ENCODE assay signal across 8 cellular contexts in the genomic region with DNA sequence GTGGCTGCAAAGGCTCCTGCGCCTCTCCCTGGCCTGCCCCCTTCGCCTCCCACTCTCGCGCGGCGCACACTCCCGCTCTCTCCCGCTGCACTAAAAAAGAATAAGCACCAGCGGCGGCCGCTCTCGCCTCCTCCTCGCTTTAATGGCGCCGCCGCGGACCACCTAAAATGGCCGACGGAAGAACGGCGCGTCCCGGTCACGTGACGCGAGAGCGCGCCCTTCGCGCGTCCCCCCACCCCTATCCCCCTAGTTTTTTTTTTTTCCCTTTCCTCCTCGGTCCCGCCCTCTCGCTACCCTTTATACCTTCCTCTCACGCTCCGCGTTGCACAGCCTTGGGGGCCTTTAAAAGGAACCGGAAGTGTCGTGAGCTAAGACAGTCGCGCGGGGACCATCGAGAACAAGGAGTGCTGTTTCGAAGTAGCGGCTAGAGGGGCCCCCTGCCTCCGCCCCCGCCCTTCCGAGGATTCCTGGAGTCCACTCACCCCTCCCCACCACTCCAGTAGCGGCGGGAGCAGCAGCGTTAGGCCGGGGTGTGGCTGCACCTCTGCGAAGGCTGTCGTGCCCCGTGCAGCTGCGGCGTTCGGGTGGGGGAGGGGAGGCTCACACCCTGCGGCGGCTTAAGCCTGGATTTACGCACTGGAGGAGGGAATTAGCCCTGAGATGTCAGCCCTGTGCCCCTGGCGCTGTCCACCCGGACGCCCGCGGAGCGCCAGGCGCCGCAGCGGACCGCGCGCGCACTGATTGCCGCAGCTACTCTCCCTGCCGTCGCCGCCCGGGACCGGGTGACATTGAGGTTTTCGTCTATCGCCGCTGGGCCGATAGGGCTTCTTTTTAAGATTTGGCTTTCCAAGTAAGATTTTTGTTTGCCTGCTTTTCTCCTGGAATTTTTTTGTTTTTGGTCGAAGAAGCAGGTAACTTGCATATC. TPM values are rescaled to one million over a fixed set of nuclear protein-coding genes. Genes with fewer than 3 reads are reported as not detected.
DNase-seq lines count a peak whose midpoint lies in the region; ATAC-seq and TF ChIP-seq lines count a peak whose summit lies in the region.

A gene with protein sequence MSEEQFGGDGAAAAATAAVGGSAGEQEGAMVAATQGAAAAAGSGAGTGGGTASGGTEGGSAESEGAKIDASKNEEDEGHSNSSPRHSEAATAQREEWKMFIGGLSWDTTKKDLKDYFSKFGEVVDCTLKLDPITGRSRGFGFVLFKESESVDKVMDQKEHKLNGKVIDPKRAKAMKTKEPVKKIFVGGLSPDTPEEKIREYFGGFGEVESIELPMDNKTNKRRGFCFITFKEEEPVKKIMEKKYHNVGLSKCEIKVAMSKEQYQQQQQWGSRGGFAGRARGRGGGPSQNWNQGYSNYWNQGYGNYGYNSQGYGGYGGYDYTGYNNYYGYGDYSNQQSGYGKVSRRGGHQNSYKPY (minus strand): TSS at position 176 of the 925 bp plus-strand sequence. CDS start 313 bp downstream, outside the sequence.

- H3K27me3 ChIP-seq in IMR-90 (ENCODE audit: control insufficient read depth, insufficient read depth, low read length), result no peaks in the 10 kb centered on the region

- no peak within 1 kb of the TSS; the same call in 2 of the 3 replicates for H2BK15ac ChIP-seq in IMR-90 (ENCODE audit: low read depth, low read length)

- intact Hi-C loops in IMR-90 (cut with micrococcal nuclease), result loop anchor here (1.0 kb wide), 2 partner anchors 49 to 55 kb away; no protein-coding TSS in a partner anchor

- no TSS peak for BruUV-seq in IMR-90 (replicated peaks; lab: Mats Ljungman, UMichigan)

- H2BK120ac ChIP-seq in IMR-90 (ENCODE audit: low read depth, low read length), result peak within 1 kb of the TSS; percentile 16; the same call in 1 of the 2 replicates

- peaks cover 45% of the 10 kb centered on the region for H4K20me1 ChIP-seq in IMR-90 (ENCODE audit: insufficient read depth, low read length)

- peak within 1 kb of the TSS; percentile 94 for H2AFZ ChIP-seq in IMR-90 (replicated peaks; ENCODE audit: low read length, poor library complexity)

- TF ChIP-seq POLR2A in IMR-90 (IDR thresholded peaks at IDR 0.05; ENCODE audit: low read depth, low read length), result peak; percentile 83

- DNase-seq in DMS 273 (lab: John Stamatoyannopoulos, UW; ENCODE audit: unreplicated experiment) (peak; percentile 99), IMR-90 (peak; percentile 100), OCI-M1 (lab: John Stamatoyannopoulos, UW) (peak; percentile 99), activated T-cell treated with anti-CD3 and anti-CD28 coated beads for 24 hours (ENCODE audit: low read depth) (peak; percentile 91), epidermal melanocyte (ENCODE audit: insufficient read length, low spot score) (peak; percentile 92), middle frontal gyrus (ENCODE audit: extremely low spot score, low spot score) (peak; percentile 94)
- DNase-seq in stimulated activated CD8-positive, alpha-beta memory T cell treated with anti-CD3 and anti-CD28 coated beads, Interleukin-2, amount 100 ng/mL, for 48 hours (ENCODE audit: low read depth in 2 of 2), result peak; percentile 92 to 94

- H4K8ac ChIP-seq in IMR-90 (ENCODE audit: low read depth in 2 of 2, low read length in 2 of 2), result peak within 1 kb of the TSS; percentile 77 to 85

- H4K5ac ChIP-seq in IMR-90 (ENCODE audit: low read depth, low read length), result peak within 1 kb of the TSS; percentile 59

- no peaks in the 10 kb centered on the region for H3K9me3 ChIP-seq in IMR-90 (ENCODE audit: control insufficient read depth, insufficient read depth, low read length)

- peak within 1 kb of the TSS; percentile 94 for H3K4me2 ChIP-seq in IMR-90 (ENCODE audit: low read depth, low read length)

- peak within 1 kb of the TSS; percentile 96 for H3K9ac ChIP-seq in IMR-90 (ENCODE audit: low read depth, low read length)

- peaks cover 4% of the 10 kb centered on the region; the same call in 1 of the 2 replicates for H3K9me1 ChIP-seq in IMR-90 (ENCODE audit: insufficient read depth, low read length)

- WGBS in IMR-90 (ENCODE audit: extremely low coverage in 2 of 2, insufficient read length in 1 of 2), 2 experiments, result 0% methylated on average over 20 of the region's 85 CpGs; no CpG with 5 or more reads in 1 of the 2 experiments

- H3K79me1 ChIP-seq in IMR-90 (ENCODE audit: low read depth in 1 of 2, low read length in 2 of 2), result peaks cover 11 to 38% of the 10 kb centered on the region in 2 experiments

- peak within 1 kb of the TSS; percentile 45; the same call in 1 of the 2 replicates for H3K18ac ChIP-seq in IMR-90 (ENCODE audit: low read depth, low read length)

- peak within 1 kb of the TSS; percentile 98 for H2AK9ac ChIP-seq in IMR-90 (replicated peaks; ENCODE audit: low read depth, low read length, poor library complexity)

- H3K4ac ChIP-seq in IMR-90 (ENCODE audit: low read depth, low read length), result peak within 1 kb of the TSS; percentile 89

- no peak for TF ChIP-seq RAD21 in IMR-90 (IDR thresholded peaks at IDR 0.05; ENCODE audit: low read length)

- ATAC-seq in GM21528 (IDR thresholded peaks at IDR 0.05; ENCODE audit: low FRiP score, unreplicated experiment) (peak; percentile 96), IMR-90 (ENCODE audit: low read depth) (peak; percentile 90)

- H2BK20ac ChIP-seq in IMR-90 (ENCODE audit: low read depth, low read length), result no peak within 1 kb of the TSS

- H3K14ac ChIP-seq in IMR-90 (replicated peaks; ENCODE audit: low read depth, low read length), result peak within 1 kb of the TSS; percentile 89

- no peak for TF ChIP-seq CTCF in IMR-90 (conservative IDR thresholded peaks at IDR 0.05; ENCODE audit: low read depth, low read length)

- CTCF ChIA-PET in IMR-90 (lab: Yijun Ruan, JAX), result interaction anchor here (0.8 to 1.0 kb wide), 2 partner anchors 13 to 55 kb away, joined by 3 read pairs; no protein-coding TSS in a partner anchor

- POLR2A ChIA-PET in IMR-90 (lab: Charles Lee; ENCODE audit: unreplicated experiment), result interaction anchor here (0.6 kb wide), 1 partner anchor 10 kb away, joined by 4 read pairs; no protein-coding TSS in a partner anchor

- in situ Hi-C loops in IMR-90 (cut with MboI; ENCODE audit: low sequenced_read_pairs), result no loop called here

- dilution Hi-C loops in IMR-90 (cut with HindIII; ENCODE audit: low sequenced_read_pairs, unreplicated experiment), result no loop called here

- peak within 1 kb of the TSS; percentile 90 for H2AK5ac ChIP-seq in IMR-90 (ENCODE audit: low read depth, low read length)

- peak within 1 kb of the TSS; percentile 92 for H2BK5ac ChIP-seq in IMR-90 (ENCODE audit: low read depth, low read length, poor library complexity, severe bottlenecking)

- H3K23ac ChIP-seq in IMR-90 (ENCODE audit: low read depth, low read length), result peak within 1 kb of the TSS; percentile 92

- peaks cover 3% of the 10 kb centered on the region; the same call in 1 of the 2 replicates for H3K36me3 ChIP-seq in IMR-90 (ENCODE audit: control insufficient read depth, insufficient read depth, low read length)

- H3K56ac ChIP-seq in IMR-90 (ENCODE audit: extremely low read depth, insufficient read depth, low read length), result peak within 1 kb of the TSS; percentile 84

- H4K91ac ChIP-seq in IMR-90 (ENCODE audit: insufficient read depth, low read depth, low read length), result peak within 1 kb of the TSS; percentile 84

- peak within 1 kb of the TSS; percentile 83 for H3K4me3 ChIP-seq in IMR-90 (ENCODE audit: insufficient read depth, low read depth, low read length)

- H3K4me1 ChIP-seq in IMR-90 (ENCODE audit: control insufficient read depth, insufficient read depth, low read length), result no peaks in the 10 kb centered on the region

- H3K27ac ChIP-seq in IMR-90 (ENCODE audit: insufficient read depth, low read length), result peak within 1 kb of the TSS; percentile 92

TF ChIP-seq in IMR-90, 13 proteins besides CTCF, POLR2A, EP300 and RAD21:
- no peak; the same call in 1 of the 2 replicates for TF ChIP-seq FOS (IDR thresholded peaks at IDR 0.05; ENCODE audit: low read depth, low read length)
- TF ChIP-seq, protein P1, sequence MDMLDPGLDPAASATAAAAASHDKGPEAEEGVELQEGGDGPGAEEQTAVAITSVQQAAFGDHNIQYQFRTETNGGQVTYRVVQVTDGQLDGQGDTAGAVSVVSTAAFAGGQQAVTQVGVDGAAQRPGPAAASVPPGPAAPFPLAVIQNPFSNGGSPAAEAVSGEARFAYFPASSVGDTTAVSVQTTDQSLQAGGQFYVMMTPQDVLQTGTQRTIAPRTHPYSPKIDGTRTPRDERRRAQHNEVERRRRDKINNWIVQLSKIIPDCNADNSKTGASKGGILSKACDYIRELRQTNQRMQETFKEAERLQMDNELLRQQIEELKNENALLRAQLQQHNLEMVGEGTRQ (IDR thresholded peaks at IDR 0.05; ENCODE audit: low read depth, low read length), result peak; percentile 97
- peak; percentile 60 for TF ChIP-seq MXI1 (IDR thresholded peaks at IDR 0.05; ENCODE audit: borderline replicate concordance, low read depth, low read length)
- TF ChIP-seq, protein P2, sequence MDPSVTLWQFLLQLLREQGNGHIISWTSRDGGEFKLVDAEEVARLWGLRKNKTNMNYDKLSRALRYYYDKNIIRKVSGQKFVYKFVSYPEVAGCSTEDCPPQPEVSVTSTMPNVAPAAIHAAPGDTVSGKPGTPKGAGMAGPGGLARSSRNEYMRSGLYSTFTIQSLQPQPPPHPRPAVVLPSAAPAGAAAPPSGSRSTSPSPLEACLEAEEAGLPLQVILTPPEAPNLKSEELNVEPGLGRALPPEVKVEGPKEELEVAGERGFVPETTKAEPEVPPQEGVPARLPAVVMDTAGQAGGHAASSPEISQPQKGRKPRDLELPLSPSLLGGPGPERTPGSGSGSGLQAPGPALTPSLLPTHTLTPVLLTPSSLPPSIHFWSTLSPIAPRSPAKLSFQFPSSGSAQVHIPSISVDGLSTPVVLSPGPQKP (IDR thresholded peaks at IDR 0.05; ENCODE audit: borderline replicate concordance, low read depth, low read length), result 0 out of 2 replicates have a peak, but pooled peaks have one; percentile 17
- no peak for TF ChIP-seq NFE2L2 (IDR thresholded peaks at IDR 0.05; ENCODE audit: low read depth, low read length)
- TF ChIP-seq MAFK (IDR thresholded peaks at IDR 0.05; ENCODE audit: low read depth, low read length), result no peak
- TF ChIP-seq CHD1 (IDR thresholded peaks at IDR 0.05; ENCODE audit: low read depth, low read length), result no peak; the same call in 1 of the 2 replicates
- TF ChIP-seq RFX5 (IDR thresholded peaks at IDR 0.05; ENCODE audit: low read depth, low read length), result no peak
- peak; percentile 8 for TF ChIP-seq RCOR1 (IDR thresholded peaks at IDR 0.05; ENCODE audit: insufficient replicate concordance, low read length)
- peak; percentile 98; the same call in 1 of the 2 replicates for TF ChIP-seq MAZ (IDR thresholded peaks at IDR 0.05; ENCODE audit: borderline replicate concordance, low read depth, low read length)
- TF ChIP-seq BHLHE40 (IDR thresholded peaks at IDR 0.05; ENCODE audit: low read depth, low read length), result peak; percentile 89
- peak; percentile 52 for TF ChIP-seq CEBPB (IDR thresholded peaks at IDR 0.05; ENCODE audit: low read depth, low read length)
- TF ChIP-seq SMC3 (IDR thresholded peaks at IDR 0.05; ENCODE audit: low read depth, low read length), result no peak

RNA-seq across cellular contexts. Expression of the gene that starts here (rescaled TPM):
- 9.7 and 26.1 TPM in 2 replicates for total RNA-seq in IMR-90 (2012; rRNA removed)
- 118 and 142 TPM in 2 replicates for polyA plus RNA-seq in IMR-90 (2012; rRNA removed)
- 261 and 286 TPM in 2 replicates for polyA plus RNA-seq in IMR-90 (2012; cell fraction: cytosol; rRNA removed)
- 487 and 553 TPM in 2 replicates for polyA plus RNA-seq in IMR-90 (2012; cell fraction: nucleus; rRNA removed; ENCODE audit: low replicate concordance)

Comparison
In these comparisons a context has a peak if more than half of its experiments do, and no peak if none do; other contexts are left out.
1. Peak in every context shown above with its lines: DNase-seq, ATAC-seq, H3K4me3 ChIP-seq and H3K27ac ChIP-seq.